In the genomic region with DNA sequence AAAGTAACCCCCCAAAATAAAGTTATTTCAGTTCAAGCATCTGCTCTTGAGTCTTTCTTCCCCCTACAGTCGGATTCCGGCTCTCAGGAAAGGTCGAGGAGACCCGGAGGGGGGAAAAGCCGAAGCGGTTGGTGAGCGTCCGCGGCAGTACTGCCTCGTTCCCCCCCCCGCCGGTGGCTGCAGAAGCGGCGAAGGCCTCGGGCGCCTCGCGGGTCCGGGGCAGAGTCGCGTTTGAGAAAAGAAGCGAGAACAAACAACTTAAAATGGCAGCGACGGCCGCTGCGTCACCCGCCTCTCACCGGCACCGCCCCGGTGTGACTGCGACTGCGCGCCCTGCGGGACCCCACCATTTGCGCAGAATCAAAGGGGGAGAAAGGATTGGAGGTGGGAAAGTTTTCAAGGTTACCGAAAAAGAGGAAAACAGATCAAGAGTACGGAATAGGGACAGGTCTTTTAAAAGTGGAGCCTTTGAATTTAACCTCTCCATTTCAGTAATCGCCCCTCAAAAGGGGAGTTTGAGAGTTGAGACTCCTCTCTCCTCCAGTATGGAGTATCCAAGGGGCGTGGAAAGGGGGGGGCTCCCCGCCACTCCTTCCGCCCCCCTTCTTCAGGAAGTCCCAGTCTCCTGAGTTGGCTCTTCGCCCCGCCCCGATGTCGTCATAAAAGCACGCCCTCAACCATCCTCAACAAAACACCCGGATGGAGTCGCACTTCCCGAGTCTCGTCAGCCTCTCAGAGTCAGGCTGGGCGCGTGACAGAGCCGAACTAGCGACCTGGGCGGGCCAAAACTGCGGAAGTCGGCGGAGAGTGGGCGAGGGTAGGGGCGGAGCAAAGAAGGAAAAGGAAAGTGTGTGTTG, we compare ENCODE assay signal across 8 cellular contexts. TPM values are rescaled to one million over a fixed set of nuclear protein-coding genes. Genes with fewer than 3 reads are reported as not detected.
DNase-seq lines count a peak whose midpoint lies in the region; ATAC-seq and TF ChIP-seq lines count a peak whose summit lies in the region.

No MANE protein-coding gene starts in this region.

- H3K79me1 ChIP-seq in neuronal stem cell (ENCODE audit: low read depth, low read length): no peaks in the 10 kb centered on the region

- peak overlapping the region; percentile 71 for H3K23ac ChIP-seq in neuronal stem cell (ENCODE audit: low read depth, low read length, poor library complexity)

- no peak overlapping the region for H4K91ac ChIP-seq in neuronal stem cell (ENCODE audit: low read depth, low read length, poor library complexity)

- no peak overlapping the region for H2BK12ac ChIP-seq in neuronal stem cell (ENCODE audit: low read length)

- peak overlapping the region; percentile 63 for H3K4me2 ChIP-seq in neuronal stem cell (ENCODE audit: insufficient read depth, low read length, poor library complexity, severe bottlenecking)

- WGBS in gastroesophageal sphincter (ENCODE audit: low coverage in 1 of 2), 2 donors: 0 to 1% methylated on average over 24 to 36 of the region's 60 CpGs
- WGBS in neuronal stem cell (ENCODE audit: extremely low coverage in 2 of 2, insufficient read length in 2 of 2, insufficient replicate concordance in 1 of 2), 2 donors: no CpG with 5 or more reads among the region's 60 CpGs

- H3K27ac ChIP-seq in gastroesophageal sphincter (peak overlapping the region; percentile 94 to 99 (median 97)), neuronal stem cell (replicated peaks; ENCODE audit: low read length) (peak overlapping the region; percentile 95), subcutaneous abdominal adipose tissue (ENCODE audit: low read depth, low read length) (peak overlapping the region; percentile 100)

- H3K9me3 ChIP-seq in gastroesophageal sphincter: no peaks in the 10 kb centered on the region
- no peaks in the 10 kb centered on the region for H3K9me3 ChIP-seq in neuronal stem cell (replicated peaks in 1 of 2; ENCODE audit: control insufficient read depth in 2 of 2, insufficient read depth in 1 of 2, low read depth in 1 of 2, low read length in 2 of 2)
- H3K9me3 ChIP-seq in subcutaneous abdominal adipose tissue (ENCODE audit: control insufficient read depth in 5 of 5, low read length in 5 of 5): no peaks in the 10 kb centered on the region

- peak overlapping the region; percentile 92 for H3K14ac ChIP-seq in neuronal stem cell (ENCODE audit: low read length)

- H3K4ac ChIP-seq in neuronal stem cell (ENCODE audit: low read length): no peak overlapping the region

- no peak overlapping the region for H2BK15ac ChIP-seq in neuronal stem cell (ENCODE audit: low read length)

- no peak for TF ChIP-seq EP300 in gastroesophageal sphincter (IDR thresholded peaks at IDR 0.05)

- peak overlapping the region; percentile 94 for H3K18ac ChIP-seq in neuronal stem cell (ENCODE audit: low read length)

- H3K36me3 ChIP-seq in GM06990 (ENCODE audit: control insufficient read depth, insufficient read depth, low read length) (peaks cover 6% of the 10 kb centered on the region), gastroesophageal sphincter (peaks cover 0 to 2% of the 10 kb centered on the region in 2 donors), neuronal stem cell (replicated peaks in 1 of 2; ENCODE audit: control insufficient read depth in 2 of 2, insufficient read depth in 2 of 2, low read length in 2 of 2) (peaks cover 0 to 36% of the 10 kb centered on the region in 2 donors), subcutaneous abdominal adipose tissue (ENCODE audit: control insufficient read depth in 5 of 5, insufficient read depth in 5 of 5, low read length in 5 of 5) (peaks cover 3 to 8% (median 6%) of the 10 kb centered on the region in 5 donors)

- peak overlapping the region; percentile 76 for H3K4me3 ChIP-seq in GM06990 (replicated peaks; ENCODE audit: low read depth, low read length)
- H3K4me3 ChIP-seq in NB4 (ENCODE audit: low read depth, low read length): peak overlapping the region; percentile 76
- peak overlapping the region; percentile 81 to 84 for H3K4me3 ChIP-seq in gastroesophageal sphincter
- peak overlapping the region; percentile 79 to 98 for H3K4me3 ChIP-seq in neuronal stem cell (ENCODE audit: low read length in 2 of 2)
- peak overlapping the region; percentile 94 to 100 (median 98) for H3K4me3 ChIP-seq in subcutaneous abdominal adipose tissue (ENCODE audit: low read depth in 1 of 5, low read length in 5 of 5)

- ATAC-seq in HG02571 (IDR thresholded peaks at IDR 0.05; ENCODE audit: unreplicated experiment): peak; percentile 87
- ATAC-seq in gastroesophageal sphincter: peak; percentile 96

- no peak overlapping the region for H4K8ac ChIP-seq in neuronal stem cell (ENCODE audit: low read depth, low read length)

- H2BK120ac ChIP-seq in neuronal stem cell (ENCODE audit: low read depth, low read length): no peak overlapping the region

- peak overlapping the region; percentile 97 for H2AK5ac ChIP-seq in neuronal stem cell (ENCODE audit: low read depth, low read length)

- peak; percentile 96 for DNase-seq in GM06990 (ENCODE audit: extremely low read depth, insufficient read length)
- peak; percentile 100 for DNase-seq in NB4 (ENCODE audit: low read depth)
- peak; percentile 100 for DNase-seq in SK-N-DZ (ENCODE audit: low spot score)
- DNase-seq in activated naive CD4-positive, alpha-beta T cell treated with anti-CD3 and anti-CD28 coated beads, Interleukin-2, amount 50 U/mL, for 16 hours: peak; percentile 100
- peak; percentile 100 for DNase-seq in neuronal stem cell (ENCODE audit: low spot score)

- peaks cover 2 to 41% (median 13%) of the 10 kb centered on the region in 3 donors for H3K4me1 ChIP-seq in gastroesophageal sphincter
- H3K4me1 ChIP-seq in neuronal stem cell (ENCODE audit: control insufficient read depth in 2 of 2, insufficient read depth in 1 of 2, low read depth in 1 of 2, low read length in 2 of 2): peaks cover 0 to 1% of the 10 kb centered on the region in 2 donors
- peaks cover 0 to 43% (median 41%) of the 10 kb centered on the region in 5 donors for H3K4me1 ChIP-seq in subcutaneous abdominal adipose tissue (ENCODE audit: control insufficient read depth in 5 of 5, insufficient read depth in 5 of 5, low read length in 5 of 5)

- H2AFZ ChIP-seq in neuronal stem cell (ENCODE audit: low read length): peak overlapping the region; percentile 89

- H3K27me3 ChIP-seq in GM06990 (replicated peaks; ENCODE audit: control insufficient read depth, insufficient read depth, low read length) (no peaks in the 10 kb centered on the region), gastroesophageal sphincter (no peaks in the 10 kb centered on the region), neuronal stem cell (ENCODE audit: control insufficient read depth in 3 of 3, insufficient read depth in 3 of 3, low read depth in 1 of 3, low read length in 3 of 3) (no peaks in the 10 kb centered on the region), subcutaneous abdominal adipose tissue (ENCODE audit: control insufficient read depth in 5 of 5, insufficient read depth in 4 of 5, low read length in 5 of 5) (no peaks in the 10 kb centered on the region)

- peak overlapping the region; percentile 93 for H2BK5ac ChIP-seq in neuronal stem cell (ENCODE audit: low read length)

- TF ChIP-seq POLR2A in NB4 (IDR thresholded peaks at IDR 0.05; ENCODE audit: extremely low read depth, insufficient read length) (peak; percentile 95), gastroesophageal sphincter (IDR thresholded peaks at IDR 0.05) (peak; percentile 98 to 99)

- no peak for TF ChIP-seq CTCF in GM06990 (IDR thresholded peaks at IDR 0.05; ENCODE audit: insufficient read depth, low read length, poor library complexity, severe bottlenecking)
- TF ChIP-seq CTCF in NB4 (IDR thresholded peaks at IDR 0.05; ENCODE audit: low read depth, low read length): no peak
- peak in 2 of 4 experiments; percentile 2 to 21 for TF ChIP-seq CTCF in gastroesophageal sphincter (IDR thresholded peaks at IDR 0.05)

- H3K9ac ChIP-seq in neuronal stem cell (ENCODE audit: low read depth, low read length, poor library complexity) (peak overlapping the region; percentile 99), subcutaneous abdominal adipose tissue (ENCODE audit: low read length in 5 of 5) (peak overlapping the region; percentile 99 to 100 (median 100))

RNA-seq across cellular contexts. Expression of a gene that starts 1.9 kb away (rescaled TPM):
- 55.7 and 73.1 TPM in 2 replicates for polyA plus RNA-seq in SK-N-DZ (2014; cell fraction: cytosol; rRNA removed)
- polyA plus RNA-seq in SK-N-DZ (2014; cell fraction: nucleus; rRNA removed): 39.2 and 41.6 TPM in 2 replicates
- total RNA-seq in gastroesophageal sphincter: 10 to 100 TPM; 32.8 to 65.8 (median 45.2) TPM
- polyA plus RNA-seq in neuronal stem cell (2013, experiment 1 of 2): 51.6 TPM
- 52.1 TPM for polyA plus RNA-seq in neuronal stem cell (2013, experiment 2 of 2)

RNA-seq across cellular contexts. Expression of a gene that starts 53.9 kb away (rescaled TPM):
- 120 and 126 TPM in 2 replicates for polyA plus RNA-seq in SK-N-DZ (2014; cell fraction: cytosol; rRNA removed)
- polyA plus RNA-seq in SK-N-DZ (2014; cell fraction: nucleus; rRNA removed): 85.4 and 98.3 TPM in 2 replicates
- total RNA-seq in gastroesophageal sphincter: 1 to 10 TPM; 2.7 to 9.7 (median 4.0) TPM
- polyA plus RNA-seq in neuronal stem cell (2013, experiment 1 of 2): 95.7 TPM
- polyA plus RNA-seq in neuronal stem cell (2013, experiment 2 of 2): 97.4 TPM

RNA-seq across cellular contexts. Expression of a gene that starts 54.0 kb away (rescaled TPM):
- 6.0 and 8.5 TPM in 2 replicates for polyA plus RNA-seq in SK-N-DZ (2014; cell fraction: cytosol; rRNA removed)
- polyA plus RNA-seq in SK-N-DZ (2014; cell fraction: nucleus; rRNA removed): 5.0 and 6.4 TPM in 2 replicates
- total RNA-seq in gastroesophageal sphincter: 1 to 10 TPM; 3.4 to 8.9 (median 6.8) TPM
- polyA plus RNA-seq in neuronal stem cell (2013, experiment 1 of 2): 43.3 TPM
- polyA plus RNA-seq in neuronal stem cell (2013, experiment 2 of 2): 44.4 TPM

RNA-seq across cellular contexts. Expression of a gene that starts 54.1 kb away (rescaled TPM):
- polyA plus RNA-seq in SK-N-DZ (2014; cell fraction: cytosol; rRNA removed): 9.7 and 14.9 TPM in 2 replicates
- polyA plus RNA-seq in SK-N-DZ (2014; cell fraction: nucleus; rRNA removed): 17.3 and 25.1 TPM in 2 replicates
- 10 to 100 TPM; 29.2 to 53.1 (median 42.2) TPM for total RNA-seq in gastroesophageal sphincter
- polyA plus RNA-seq in neuronal stem cell (2013, experiment 1 of 2): 40.1 TPM
- polyA plus RNA-seq in neuronal stem cell (2013, experiment 2 of 2): 39.9 TPM

Comparison
In these comparisons a context has a peak if more than half of its experiments do, and no peak if none do; other contexts are left out.
1. Peak in every context shown above with its lines: DNase-seq, ATAC-seq, H3K4me3 ChIP-seq and H3K27ac ChIP-seq.